ENCODE assay signal across 1 cellular context in genomic region chr18:2821695-2822094, GRCh38.
TF ChIP-seq lines count a peak whose summit lies in the region.

No MANE protein-coding gene starts in this region.

TF ChIP-seq in H1, 55 proteins besides CTCF, POLR2A, EP300 and RAD21:
- TF ChIP-seq GABPA (IDR thresholded peaks at IDR 0.05; ENCODE audit: borderline replicate concordance, insufficient read depth, low read length) (no peak), HDAC2 (IDR thresholded peaks at IDR 0.05; ENCODE audit: borderline replicate concordance in 1 of 2, low read depth in 2 of 2, low read length in 2 of 2) (no peak), CREB1 (IDR thresholded peaks at IDR 0.05) (no peak), SAP30 (IDR thresholded peaks at IDR 0.05; ENCODE audit: insufficient read depth, insufficient replicate concordance, low read length) (no peak), TCF12 (IDR thresholded peaks at IDR 0.05; ENCODE audit: low read depth, low read length) (no peak), ZNF274 (IDR thresholded peaks at IDR 0.05; ENCODE audit: borderline replicate concordance, extremely low read depth, low read length) (no peak), RXRA (IDR thresholded peaks at IDR 0.05; ENCODE audit: insufficient read depth, low read depth, low read length) (no peak), ATF3 (IDR thresholded peaks at IDR 0.05; ENCODE audit: insufficient read depth, low read depth, low read length) (no peak), E2F6 (IDR thresholded peaks at IDR 0.05) (no peak)
TF ChIP-seq in H1: peak in this region for 0.
